2 cellular contexts compared by ENCODE assay signal in genomic region chr6:31878761-31879542, GRCh38.
TF ChIP-seq lines count a peak whose summit lies in the region.

SLC44A4 (minus strand) TSS chr6:31878997; CDS start chr6:31878980, 17 bp downstream.

TF ChIP-seq in GM23338, 12 proteins besides CTCF, POLR2A, EP300 and RAD21 (continued from another document):
- no peak for TF ChIP-seq EZH2phosphoT487 (IDR thresholded peaks at IDR 0.05; ENCODE audit: unreplicated experiment)
- TF ChIP-seq EZH2 (IDR thresholded peaks at IDR 0.05; ENCODE audit: low read depth, unreplicated experiment), result no peak
- TF ChIP-seq ZNF331 (CRISPR knock-in tag; IDR thresholded peaks at IDR 0.05; ENCODE audit: low read depth), result no peak
- TF ChIP-seq REST (IDR thresholded peaks at IDR 0.05; ENCODE audit: unreplicated experiment), result no peak
- TF ChIP-seq ZNF462 (CRISPR knock-in tag; IDR thresholded peaks at IDR 0.05), result no peak

TF ChIP-seq in GM12878, 131 proteins besides CTCF, POLR2A, EP300 and RAD21 (continued from another document):
- TF ChIP-seq, protein P1, sequence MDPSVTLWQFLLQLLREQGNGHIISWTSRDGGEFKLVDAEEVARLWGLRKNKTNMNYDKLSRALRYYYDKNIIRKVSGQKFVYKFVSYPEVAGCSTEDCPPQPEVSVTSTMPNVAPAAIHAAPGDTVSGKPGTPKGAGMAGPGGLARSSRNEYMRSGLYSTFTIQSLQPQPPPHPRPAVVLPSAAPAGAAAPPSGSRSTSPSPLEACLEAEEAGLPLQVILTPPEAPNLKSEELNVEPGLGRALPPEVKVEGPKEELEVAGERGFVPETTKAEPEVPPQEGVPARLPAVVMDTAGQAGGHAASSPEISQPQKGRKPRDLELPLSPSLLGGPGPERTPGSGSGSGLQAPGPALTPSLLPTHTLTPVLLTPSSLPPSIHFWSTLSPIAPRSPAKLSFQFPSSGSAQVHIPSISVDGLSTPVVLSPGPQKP (IDR thresholded peaks at IDR 0.05; ENCODE audit: low read depth, low read length), result no peak
TF ChIP-seq in GM12878: peak in this region for 0.
